In the genomic region with DNA sequence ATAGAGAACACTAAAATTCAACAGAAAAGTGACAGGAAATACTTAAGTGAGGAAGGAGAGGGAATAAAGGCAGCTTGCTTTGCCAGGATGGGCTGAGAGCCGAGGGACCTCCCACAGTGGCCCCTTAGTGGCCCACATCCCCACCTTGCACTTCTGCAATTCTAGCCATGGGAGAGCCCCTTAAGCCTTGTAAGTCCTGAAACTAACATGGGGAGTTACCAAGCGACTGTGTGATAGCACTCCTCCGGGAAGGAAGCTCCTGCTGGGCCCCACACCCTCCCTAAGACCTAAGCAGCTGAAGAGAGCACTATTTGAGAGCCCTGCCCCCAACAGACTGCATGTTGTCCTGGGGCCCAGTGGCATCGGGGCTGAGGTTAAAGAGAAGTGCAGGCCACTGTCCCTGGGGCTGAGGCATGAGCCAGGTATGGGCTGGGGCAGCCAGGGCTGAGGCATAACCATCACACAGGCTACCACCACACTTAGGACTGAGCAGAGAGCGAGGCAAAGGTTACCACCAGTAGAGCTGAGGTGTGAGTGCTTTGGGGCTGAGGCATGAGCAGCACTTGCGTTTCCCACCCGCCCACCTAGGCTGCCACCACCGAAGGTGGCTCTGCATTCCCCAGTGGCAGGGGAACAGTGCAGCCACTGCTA, we compare ENCODE assay signal across 24 cellular contexts.
A peak's percentile ranks its signal among the peaks of the same experiment; 100 is the strongest.
DNase-seq lines count a peak whose midpoint lies in the region; ATAC-seq and TF ChIP-seq lines count a peak whose summit lies in the region.
"Had no signal": no experiment of that assay in that cellular context is flagged by ENCODE, and none has a peak within 500 bp of the region (broad histone marks: within the 10 kb centered on the region; RNA-seq: fewer than 3 reads in every experiment).

No MANE protein-coding gene starts in this region.

- no peak overlapping the region for H4K8ac ChIP-seq in IMR-90 (ENCODE audit: low read depth in 2 of 2, low read length in 2 of 2)
- H4K8ac ChIP-seq in mesenchymal stem cell (ENCODE audit: low read length), result peak overlapping the region; percentile 65

- H3K56ac ChIP-seq in IMR-90 (ENCODE audit: extremely low read depth, insufficient read depth, low read length), result no peak overlapping the region

- H3K27ac ChIP-seq in GM23338 (ENCODE audit: low read depth) (no peak overlapping the region), IMR-90 (ENCODE audit: insufficient read depth, low read length) (no peak overlapping the region), mesenchymal stem cell (ENCODE audit: low read length, poor library complexity, severe bottlenecking) (no peak overlapping the region)
- H3K27ac ChIP-seq: body of pancreas had no signal

- H3K23ac ChIP-seq in IMR-90 (ENCODE audit: low read depth, low read length), result no peak overlapping the region
- H3K23ac ChIP-seq in mesenchymal stem cell (ENCODE audit: low read length in 2 of 2), result no peak overlapping the region

- peak overlapping the region; percentile 70 for H2AK9ac ChIP-seq in IMR-90 (replicated peaks; ENCODE audit: low read depth, low read length, poor library complexity)

- H3K9me3 ChIP-seq in IMR-90 (ENCODE audit: control insufficient read depth, insufficient read depth, low read length) (peaks cover 3% of the 10 kb centered on the region; the same call in 1 of the 2 replicates), mesenchymal stem cell (ENCODE audit: control insufficient read depth, low read length) (no peaks in the 10 kb centered on the region), Caco-2 (no peaks in the 10 kb centered on the region)
- H3K9me3 ChIP-seq: body of pancreas had no signal

- H3K9me2 ChIP-seq in GM23338 (ENCODE audit: insufficient read depth), result 0 out of 2 replicates have a peak, but pooled peaks cover 5% of the 10 kb centered on the region

- H3K36me3 Mint-ChIP-seq in GM23338 (ENCODE audit: low read depth) (peaks cover 11% of the 10 kb centered on the region), Caco-2 (ENCODE audit: insufficient read depth, unreplicated experiment) (no peaks in the 10 kb centered on the region)
- H3K36me3 Mint-ChIP-seq: activated CD8-positive, alpha-beta memory T cell treated with anti-CD3 and anti-CD28 coated beads, Interleukin-2, amount 10 ng/mL, durations not matched to agents 7 days and 5 days; CD14-positive monocyte had no signal

- no peak overlapping the region for H4K5ac ChIP-seq in IMR-90 (ENCODE audit: low read depth, low read length)

- H2AK5ac ChIP-seq in IMR-90 (ENCODE audit: low read depth, low read length) (no peak overlapping the region), mesenchymal stem cell (ENCODE audit: low read length, severe bottlenecking) (no peak overlapping the region)

- peak overlapping the region in 1 of 2 experiments; percentile 45 for H2BK12ac ChIP-seq in mesenchymal stem cell (ENCODE audit: low read length in 2 of 2)

- H2BK5ac ChIP-seq in IMR-90 (ENCODE audit: low read depth, low read length, poor library complexity, severe bottlenecking), result no peak overlapping the region
- H2BK5ac ChIP-seq in mesenchymal stem cell (ENCODE audit: low read depth, low read length, poor library complexity, severe bottlenecking), result no peak overlapping the region

- H3K4me2 ChIP-seq in GM23338 (no peak overlapping the region; the same call in 1 of the 2 replicates), IMR-90 (ENCODE audit: low read depth, low read length) (no peak overlapping the region), mesenchymal stem cell (ENCODE audit: low read length, poor library complexity, severe bottlenecking) (no peak overlapping the region)

- H2AFZ ChIP-seq in GM23338 (peak overlapping the region; percentile 65; the same call in 1 of the 2 replicates), IMR-90 (replicated peaks; ENCODE audit: low read length, poor library complexity) (no peak overlapping the region), mesenchymal stem cell (ENCODE audit: low read depth, low read length) (no peak overlapping the region)

- H3K18ac ChIP-seq in IMR-90 (ENCODE audit: low read depth, low read length) (no peak overlapping the region), mesenchymal stem cell (ENCODE audit: low read depth in 1 of 2, low read length in 2 of 2) (peak overlapping the region in 1 of 2 experiments; percentile 15)

- H3K4me1 Mint-ChIP-seq in GM23338, result peaks cover 16% of the 10 kb centered on the region
- H3K4me1 Mint-ChIP-seq in Caco-2 (ENCODE audit: low read depth, unreplicated experiment), result no peaks in the 10 kb centered on the region
- H3K4me1 Mint-ChIP-seq: activated CD8-positive, alpha-beta memory T cell treated with anti-CD3 and anti-CD28 coated beads, Interleukin-2, amount 10 ng/mL, durations not matched to agents 7 days and 5 days; activated T-helper 17 cell treated with anti-CD3 and anti-CD28 coated beads, Interleukin-2, amount 50 U/mL, for 72 hours; CD14-positive monocyte; nephron progenitor cell had no signal

- TF ChIP-seq CTCF in GM23338 (conservative IDR thresholded peaks at IDR 0.05; ENCODE audit: low read depth in 2 of 2) (no peak), IMR-90 (conservative IDR thresholded peaks at IDR 0.05; ENCODE audit: low read depth, low read length) (no peak), Caco-2 (IDR thresholded peaks at IDR 0.05; ENCODE audit: insufficient read depth in 1 of 2, low read depth in 1 of 2, low read length in 1 of 2, severe bottlenecking in 1 of 2, unreplicated experiment in 1 of 2) (no peak)

- no peak overlapping the region for H4K91ac ChIP-seq in IMR-90 (ENCODE audit: insufficient read depth, low read depth, low read length)
- H4K91ac ChIP-seq in mesenchymal stem cell (ENCODE audit: low read length), result peak overlapping the region; percentile 14

- H3K27me3 Mint-ChIP-seq in GM23338 (ENCODE audit: insufficient read depth, low read depth, poor library complexity) (no peaks in the 10 kb centered on the region), Caco-2 (ENCODE audit: insufficient read depth, unreplicated experiment) (peaks cover 2% of the 10 kb centered on the region)
- H3K27me3 Mint-ChIP-seq: activated CD8-positive, alpha-beta memory T cell treated with anti-CD3 and anti-CD28 coated beads, Interleukin-2, amount 10 ng/mL, durations not matched to agents 7 days and 5 days; activated T-helper 17 cell treated with anti-CD3 and anti-CD28 coated beads, Interleukin-2, amount 50 U/mL, for 72 hours had no signal

- no peaks in the 10 kb centered on the region for H3K79me2 ChIP-seq in GM23338 (replicated peaks; ENCODE audit: insufficient read depth)

- H4K20me1 ChIP-seq in GM23338 (replicated peaks; ENCODE audit: insufficient read depth), result no peaks in the 10 kb centered on the region
- no peaks in the 10 kb centered on the region for H4K20me1 ChIP-seq in IMR-90 (ENCODE audit: insufficient read depth, low read length)

- ATAC-seq in GM18508 (IDR thresholded peaks at IDR 0.05; ENCODE audit: insufficient read depth, unreplicated experiment), result peak; percentile 48
- ATAC-seq in GM23338, result peak; percentile 77
- no peak for ATAC-seq in IMR-90 (ENCODE audit: low read depth)
- no peak for ATAC-seq in left lobe of liver
- ATAC-seq: activated CD8-positive, alpha-beta memory T cell treated with anti-CD3 and anti-CD28 coated beads, Interleukin-2, amount 10 ng/mL, durations not matched to agents 7 days and 5 days; activated T-helper 17 cell treated with anti-CD3 and anti-CD28 coated beads, Interleukin-2, amount 50 U/mL, for 72 hours; body of pancreas; K562 had no signal

- H3K9me1 ChIP-seq in IMR-90 (ENCODE audit: insufficient read depth, low read length), result no peaks in the 10 kb centered on the region

- no TSS peak for BruUV-seq in IMR-90 (replicated peaks; lab: Mats Ljungman, UMichigan)
- BruUV-seq in Caco-2 (replicated peaks; lab: Mats Ljungman, UMichigan), result no TSS peak

- H3K4me3 Mint-ChIP-seq in GM23338 (no peak overlapping the region; the same call in 2 of the 3 replicates), Caco-2 (ENCODE audit: unreplicated experiment) (no peak overlapping the region)
- H3K4me3 Mint-ChIP-seq: activated CD8-positive, alpha-beta memory T cell treated with anti-CD3 and anti-CD28 coated beads, Interleukin-2, amount 10 ng/mL, durations not matched to agents 7 days and 5 days; activated T-helper 17 cell treated with anti-CD3 and anti-CD28 coated beads, Interleukin-2, amount 50 U/mL, for 72 hours; nephron progenitor cell had no signal

- H2BK120ac ChIP-seq in IMR-90 (ENCODE audit: low read depth, low read length) (no peak overlapping the region), mesenchymal stem cell (ENCODE audit: low read depth, low read length) (no peak overlapping the region)

- H3K36me3 ChIP-seq in GM23338 (ENCODE audit: insufficient read depth) (no peaks in the 10 kb centered on the region; the same call in 1 of the 2 replicates), IMR-90 (ENCODE audit: control insufficient read depth, insufficient read depth, low read length) (no peaks in the 10 kb centered on the region), mesenchymal stem cell (ENCODE audit: control insufficient read depth in 1 of 2, insufficient read depth in 2 of 2, low read depth in 1 of 2, low read length in 2 of 2) (no peaks in the 10 kb centered on the region), Caco-2 (ENCODE audit: control insufficient read depth, insufficient read depth, low read length) (no peaks in the 10 kb centered on the region)

- DNase-seq in GM23338 (ENCODE audit: low spot score) (peak; percentile 11), IMR-90 (no peak), mesenchymal stem cell (no peak), Caco-2 (no peak), left lobe of liver (ENCODE audit: low spot score) (no peak), HUDEP-2 (lab: John Stamatoyannopoulos, UW; ENCODE audit: unreplicated experiment in 76 of 76) (no peak)
- DNase-seq in activated effector memory CD4-positive, alpha-beta T cell treated with anti-CD3 and anti-CD28 coated beads, Interleukin-2, amount 50 U/mL, for 16 hours, result no peak
- DNase-seq: activated CD4-positive, alpha-beta T cell treated with anti-CD3 and anti-CD28 coated beads for 48 hours; activated CD8-positive, alpha-beta memory T cell treated with anti-CD3 and anti-CD28 coated beads, Interleukin-2, amount 10 ng/mL, durations not matched to agents 7 days and 5 days; body of pancreas; DMS153; effector CD8-positive, alpha-beta T cell; GF-D8; midbrain; NCI-H1694; NCI-H774; nephron progenitor cell; OCI-M1; Right ventricle myocardium superior; stimulated activated naive CD4-positive, alpha-beta T cell had no signal

- H3K4me3 ChIP-seq in GM23338 (no peak overlapping the region), IMR-90 (ENCODE audit: insufficient read depth, low read depth, low read length) (no peak overlapping the region), mesenchymal stem cell (ENCODE audit: insufficient read depth in 1 of 2, low read depth in 1 of 2, low read length in 2 of 2) (no peak overlapping the region), Caco-2 (ENCODE audit: low read depth, low read length) (no peak overlapping the region)
- H3K4me3 ChIP-seq: body of pancreas, K562 had no signal

- H3K27me3 ChIP-seq in GM23338 (ENCODE audit: insufficient read depth) (no peaks in the 10 kb centered on the region), IMR-90 (ENCODE audit: control insufficient read depth, insufficient read depth, low read length) (no peaks in the 10 kb centered on the region), mesenchymal stem cell (ENCODE audit: control insufficient read depth in 1 of 2, insufficient read depth in 1 of 2, low read length in 2 of 2) (no peaks in the 10 kb centered on the region), Caco-2 (replicated peaks; ENCODE audit: control insufficient read depth, insufficient read depth, low read length) (no peaks in the 10 kb centered on the region)
- H3K27me3 ChIP-seq: body of pancreas had no signal

- dilution Hi-C loops in IMR-90 (cut with HindIII; ENCODE audit: low sequenced_read_pairs, unreplicated experiment), result no loop called here

- in situ Hi-C loops in IMR-90 (cut with MboI; ENCODE audit: low sequenced_read_pairs), result no loop called here

- no peak overlapping the region for H2BK20ac ChIP-seq in IMR-90 (ENCODE audit: low read depth, low read length)

- H3K27ac Mint-ChIP-seq in GM23338 (peak overlapping the region; percentile 23; the same call in 1 of the 2 replicates), Caco-2 (ENCODE audit: unreplicated experiment) (no peak overlapping the region)
- H3K27ac Mint-ChIP-seq: activated CD8-positive, alpha-beta memory T cell treated with anti-CD3 and anti-CD28 coated beads, Interleukin-2, amount 10 ng/mL, durations not matched to agents 7 days and 5 days; activated T-helper 17 cell treated with anti-CD3 and anti-CD28 coated beads, Interleukin-2, amount 50 U/mL, for 72 hours; CD14-positive monocyte; nephron progenitor cell had no signal

- H3K9ac ChIP-seq in IMR-90 (ENCODE audit: low read depth, low read length) (no peak overlapping the region), mesenchymal stem cell (ENCODE audit: low read length) (no peak overlapping the region)

- H2BK15ac ChIP-seq in IMR-90 (ENCODE audit: low read depth, low read length), result no peak overlapping the region
- no peak overlapping the region for H2BK15ac ChIP-seq in mesenchymal stem cell (ENCODE audit: low read depth, poor library complexity, severe bottlenecking)

- CTCF ChIA-PET in IMR-90 (lab: Yijun Ruan, JAX), result no interaction called here
- CTCF ChIA-PET in Caco-2 (lab: Charles Lee), result interaction anchor here (1.1 kb wide), 1 partner anchor 19 kb away, joined by 3 read pairs; no protein-coding TSS in a partner anchor

- TF ChIP-seq POLR2A in IMR-90 (IDR thresholded peaks at IDR 0.05; ENCODE audit: low read depth, low read length), result no peak

- H3K4ac ChIP-seq in IMR-90 (ENCODE audit: low read depth, low read length), result no peak overlapping the region
- no peak overlapping the region for H3K4ac ChIP-seq in mesenchymal stem cell (ENCODE audit: low read depth in 1 of 2, low read length in 2 of 2)

- no peaks in the 10 kb centered on the region for H3K79me1 ChIP-seq in IMR-90 (ENCODE audit: low read depth in 1 of 2, low read length in 2 of 2)
- no peaks in the 10 kb centered on the region for H3K79me1 ChIP-seq in mesenchymal stem cell (replicated peaks; ENCODE audit: low read length, poor library complexity, severe bottlenecking)

- H3K4me1 ChIP-seq in GM23338 (ENCODE audit: insufficient read depth) (peaks cover 8% of the 10 kb centered on the region; the same call in 1 of the 2 replicates), IMR-90 (ENCODE audit: control insufficient read depth, insufficient read depth, low read length) (no peaks in the 10 kb centered on the region; the same call in 1 of the 2 replicates), mesenchymal stem cell (ENCODE audit: control insufficient read depth, insufficient read depth, low read depth, low read length) (peaks cover 2% of the 10 kb centered on the region), Caco-2 (no peaks in the 10 kb centered on the region)
- H3K4me1 ChIP-seq: body of pancreas had no signal

- H3K14ac ChIP-seq in IMR-90 (replicated peaks; ENCODE audit: low read depth, low read length) (no peak overlapping the region), mesenchymal stem cell (ENCODE audit: low read length in 2 of 2) (peak overlapping the region in 1 of 2 experiments; percentile 2)

- TF ChIP-seq RAD21 in IMR-90 (IDR thresholded peaks at IDR 0.05; ENCODE audit: low read length), result no peak

- peaks cover 8% of the 10 kb centered on the region; the same call in 2 of the 3 replicates for H3K9me3 Mint-ChIP-seq in GM23338
- no peaks in the 10 kb centered on the region for H3K9me3 Mint-ChIP-seq in Caco-2 (ENCODE audit: unreplicated experiment)

- 42% methylated on average over 3 of the region's 8 CpGs; no CpG with 5 or more reads in 1 of the 2 experiments for WGBS in IMR-90 (ENCODE audit: extremely low coverage in 2 of 2, insufficient read length in 1 of 2), 2 experiments
- 50% methylated on average over 8 of the region's 8 CpGs for WGBS in mesenchymal stem cell

- no peaks in the 10 kb centered on the region for H3F3A ChIP-seq in GM23338 (replicated peaks; ENCODE audit: low read depth)

- POLR2A ChIA-PET in IMR-90 (lab: Charles Lee; ENCODE audit: unreplicated experiment) (no interaction called here), Caco-2 (lab: Charles Lee) (no interaction called here)

- intact Hi-C loops in IMR-90 (cut with micrococcal nuclease), result no loop called here
- intact Hi-C loops in Caco-2 (cut with micrococcal nuclease; ENCODE audit: unreplicated experiment), result no loop called here

Comparison
In these comparisons a context has a peak if more than half of its experiments do, and no peak if none do; other contexts are left out.
1. ATAC-seq: peak in GM18508 (single experiment) and GM23338 (single experiment); none in IMR-90 (single experiment) and left lobe of liver (single experiment).